8 cellular contexts compared by ENCODE assay signal in the genomic region with DNA sequence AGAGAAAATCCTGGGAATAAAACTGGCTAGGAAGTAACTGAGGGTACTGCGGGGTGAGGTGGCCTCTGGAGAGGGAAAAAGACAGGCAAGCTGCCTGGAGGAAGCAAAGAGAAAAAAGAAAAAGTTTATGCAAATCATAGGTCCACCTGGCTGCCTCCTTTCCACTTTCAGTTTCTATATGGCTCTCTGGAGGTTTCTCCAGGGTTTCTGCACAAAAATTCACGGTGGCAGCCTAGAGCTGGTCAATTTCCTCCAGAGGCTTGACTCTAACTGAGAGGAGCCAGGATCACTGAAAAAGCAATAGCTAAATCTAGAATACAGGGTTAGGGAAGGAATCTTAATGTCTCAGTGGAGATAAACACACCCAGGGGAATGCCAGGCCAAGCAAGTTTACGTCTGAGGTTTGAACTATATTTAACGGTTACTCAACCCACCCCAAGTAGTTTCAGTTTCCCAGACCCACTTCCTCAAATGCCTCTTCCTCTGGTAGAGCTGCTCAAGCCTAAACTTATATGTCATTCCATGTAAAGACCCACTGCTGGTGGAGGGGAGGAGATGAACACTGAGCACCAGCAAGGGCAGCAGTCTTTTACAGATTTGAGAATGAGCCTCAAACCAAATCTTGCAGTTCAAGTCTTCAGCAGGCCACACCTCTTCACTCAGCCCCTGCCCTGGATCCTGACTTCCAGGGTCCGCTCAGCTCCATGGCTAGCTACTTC. TPM values are rescaled to one million over a fixed set of nuclear protein-coding genes. Genes with fewer than 3 reads are reported as not detected.
DNase-seq lines count a peak whose midpoint lies in the region; ATAC-seq and TF ChIP-seq lines count a peak whose summit lies in the region.

No MANE protein-coding gene starts in this region.

- DNase-seq in GM12865 (ENCODE audit: low read depth) (peak; percentile 91), Right ventricle myocardium superior (no peak), spleen (no peak), NCI-H128 (lab: John Stamatoyannopoulos, UW; ENCODE audit: unreplicated experiment) (no peak), NCI-H1436 (lab: John Stamatoyannopoulos, UW) (no peak)
- DNase-seq in Jurkat, Clone E6-1 (ENCODE audit: low read depth, low spot score) = peak; percentile 83
- peak; percentile 57 for DNase-seq in activated CD8-positive, alpha-beta T cell treated with anti-CD3 and anti-CD28 coated beads, Interleukin-2, amount 10 ng/mL, durations not matched to agents 7 days and 5 days

- peak overlapping the region; percentile 90 for H3K27ac Mint-ChIP-seq in activated CD8-positive, alpha-beta T cell treated with anti-CD3 and anti-CD28 coated beads, Interleukin-2, amount 10 ng/mL, durations not matched to agents 7 days and 5 days

- CTCF ChIA-PET in activated CD8-positive, alpha-beta T cell treated with anti-CD3 and anti-CD28 coated beads, Interleukin-2, amount 10 ng/mL, durations not matched to agents 7 days and 5 days (lab: Charles Lee) = interaction anchor here (0.6 to 11.9 kb wide), 7 partner anchors 12 to 98 kb away, joined by 3 to 155 read pairs (median 5); no protein-coding TSS in a partner anchor

- H3K27me3 ChIP-seq in spleen (replicated peaks in 1 of 7) = no peaks in the 10 kb centered on the region

- intact Hi-C loops in Right ventricle myocardium superior (cut with DNase I) (no loop called here), spleen (cut with DNase I; ENCODE audit: low total_unique reads) (no loop called here)

- peaks cover 63 to 100% (median 87%) of the 10 kb centered on the region in 6 donors for H3K4me1 ChIP-seq in spleen

- peaks cover 28% of the 10 kb centered on the region for H3K36me3 Mint-ChIP-seq in activated CD8-positive, alpha-beta T cell treated with anti-CD3 and anti-CD28 coated beads, Interleukin-2, amount 10 ng/mL, durations not matched to agents 7 days and 5 days (ENCODE audit: low read depth)

- H3K9me3 ChIP-seq in spleen = no peaks in the 10 kb centered on the region

- peak overlapping the region; percentile 51 for H3K4me3 ChIP-seq in GM12865 (ENCODE audit: low read depth, low read length)
- H3K4me3 ChIP-seq in Jurkat, Clone E6-1 (ENCODE audit: low read length) = peak overlapping the region; percentile 47
- H3K4me3 ChIP-seq in spleen = peak overlapping the region; percentile 0 to 67 (median 28)

- TF ChIP-seq CTCF in GM12865 (IDR thresholded peaks at IDR 0.05; ENCODE audit: insufficient read depth, low read depth, low read length, missing control alignments) (no peak), spleen (IDR thresholded peaks at IDR 0.05 in 8 of 11, conservative IDR thresholded peaks at IDR 0.05 in 3 of 11) (peak in 1 of 11 experiments; percentile 15)

- POLR2A ChIA-PET in activated CD8-positive, alpha-beta T cell treated with anti-CD3 and anti-CD28 coated beads, Interleukin-2, amount 10 ng/mL, durations not matched to agents 7 days and 5 days (lab: Charles Lee) = interaction anchor here (1.3 kb wide), 1 partner anchor 109 kb away, joined by 3 read pairs; the partner anchor contains the start of gene DMXL2

- H3K9me3 Mint-ChIP-seq in activated CD8-positive, alpha-beta T cell treated with anti-CD3 and anti-CD28 coated beads, Interleukin-2, amount 10 ng/mL, durations not matched to agents 7 days and 5 days (ENCODE audit: insufficient read depth) = no peaks in the 10 kb centered on the region

- TF ChIP-seq POLR2A in spleen (IDR thresholded peaks at IDR 0.05) = no peak

- peak overlapping the region; percentile 78 to 94 (median 88) for H3K27ac ChIP-seq in spleen

- ATAC-seq in GM21526 (IDR thresholded peaks at IDR 0.05; ENCODE audit: low FRiP score, unreplicated experiment) (peak; percentile 46), Right ventricle myocardium superior (ENCODE audit: poor library complexity) (peak; percentile 78)
- ATAC-seq in activated CD8-positive, alpha-beta T cell treated with anti-CD3 and anti-CD28 coated beads, Interleukin-2, amount 10 ng/mL, durations not matched to agents 7 days and 5 days = peak; percentile 69

- no peaks in the 10 kb centered on the region for H3K36me3 ChIP-seq in spleen

- peak overlapping the region; percentile 75 for H3K4me3 Mint-ChIP-seq in activated CD8-positive, alpha-beta T cell treated with anti-CD3 and anti-CD28 coated beads, Interleukin-2, amount 10 ng/mL, durations not matched to agents 7 days and 5 days

- H3K4me1 Mint-ChIP-seq in activated CD8-positive, alpha-beta T cell treated with anti-CD3 and anti-CD28 coated beads, Interleukin-2, amount 10 ng/mL, durations not matched to agents 7 days and 5 days (ENCODE audit: low read depth) = peaks cover 69% of the 10 kb centered on the region

- WGBS in spleen, 5 donors = 16 to 21% (median 19%) methylated on average over 5 of the region's 5 CpGs

- no peaks in the 10 kb centered on the region for H3K27me3 Mint-ChIP-seq in activated CD8-positive, alpha-beta T cell treated with anti-CD3 and anti-CD28 coated beads, Interleukin-2, amount 10 ng/mL, durations not matched to agents 7 days and 5 days (ENCODE audit: low read depth)

RNA-seq across cellular contexts. Expression of gene LYSMD2, which starts 5.7 kb away (rescaled TPM):
- 20.3 TPM for polyA plus RNA-seq in Jurkat, Clone E6-1 (2012; ENCODE audit: insufficient read depth, insufficient read length)
- 10 to 100 TPM; 20.6 to 21.9 TPM for total RNA-seq in activated CD8-positive, alpha-beta T cell treated with anti-CD3 and anti-CD28 coated beads, Interleukin-2, amount 10 ng/mL, durations not matched to agents 7 days and 5 days
- total RNA-seq in Right ventricle myocardium superior (4.3 TPM), spleen (10 to 100 TPM; 18.1 to 41.7 (median 24.2) TPM)
- polyA plus RNA-seq in spleen = 10 to 100 TPM; 32.7 to 39.0 (median 35.5) TPM

RNA-seq across cellular contexts. Expression of gene TMOD2, which starts 19.7 kb away (rescaled TPM):
- 6.2 TPM for polyA plus RNA-seq in Jurkat, Clone E6-1 (2012; ENCODE audit: insufficient read depth, insufficient read length)
- 10 to 100 TPM; 12.0 to 12.5 TPM for total RNA-seq in activated CD8-positive, alpha-beta T cell treated with anti-CD3 and anti-CD28 coated beads, Interleukin-2, amount 10 ng/mL, durations not matched to agents 7 days and 5 days
- 7.3 TPM for total RNA-seq in Right ventricle myocardium superior
- 10 to 100 TPM in 6 of 7 donors, 1 to 10 TPM in 1; 9.0 to 21.1 (median 15.9) TPM for total RNA-seq in spleen
- polyA plus RNA-seq in spleen = 1 to 10 TPM; 1.3 to 2.6 (median 1.6) TPM

RNA-seq across cellular contexts. Expression of gene SCG3, which starts 50.4 kb away (rescaled TPM):
- not detected for polyA plus RNA-seq in Jurkat, Clone E6-1 (2012; ENCODE audit: insufficient read depth, insufficient read length)
- not detected for total RNA-seq in activated CD8-positive, alpha-beta T cell treated with anti-CD3 and anti-CD28 coated beads, Interleukin-2, amount 10 ng/mL, durations not matched to agents 7 days and 5 days
- total RNA-seq in Right ventricle myocardium superior = not detected
- total RNA-seq in spleen = under 1 TPM in 1 of 7 donors, not detected in 6; 0.16 TPM
- polyA plus RNA-seq in spleen = under 1 TPM in 1 of 3 donors, not detected in 2; 0.06 TPM

Comparison
In these comparisons a context has a peak if more than half of its experiments do, and no peak if none do; other contexts are left out.
1. DNase-seq: peak in GM12865 (single experiment), Jurkat, Clone E6-1 (single experiment) and activated CD8-positive, alpha-beta T cell treated with anti-CD3 and anti-CD28 coated beads, Interleukin-2, amount 10 ng/mL, durations not matched to agents 7 days and 5 days (single experiment); none in Right ventricle myocardium superior (single experiment), spleen (single experiment), NCI-H128 (single experiment) and NCI-H1436 (single experiment).
2. Peak in every context shown above with its lines, with median percentiles within 50 percentile points of each other: H3K4me3 ChIP-seq and ATAC-seq.